Comparison of ENCODE assay signal across 8 cellular contexts in the genomic region with DNA sequence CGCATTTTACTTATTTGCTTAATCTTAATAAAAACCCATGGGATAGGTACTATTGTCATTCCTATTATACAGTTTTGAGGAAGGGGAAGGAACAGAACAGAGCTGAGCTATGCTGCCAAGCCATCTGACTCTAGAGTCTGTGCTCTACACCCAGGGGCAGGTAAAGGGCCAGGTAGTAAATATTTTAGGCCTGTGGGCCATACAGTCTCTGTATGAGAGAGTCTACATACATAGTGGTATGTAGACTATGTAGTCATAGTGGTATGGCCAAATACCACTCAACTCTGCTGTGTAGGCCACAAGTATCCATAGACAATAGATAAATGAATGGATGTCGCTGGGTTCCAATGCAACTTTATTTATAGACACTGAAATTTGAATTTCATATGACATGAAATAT.
"Had no signal": no experiment of that assay in that cellular context is flagged by ENCODE, and none has a peak within 500 bp of the region (broad histone marks: within the 10 kb centered on the region; RNA-seq: fewer than 3 reads in every experiment).

No MANE protein-coding gene starts in this region.

- DNase-seq: GM23248, GOT3, H7, H9, HCEC 1CT, HFFc6 had no signal

- H3K27ac ChIP-seq: GM23248 had no signal

- H3K4me3 ChIP-seq: GM23248, GM23338, HAP-1 had no signal

- H2AFZ ChIP-seq: GM23248, GM23338 had no signal

- H3K9ac ChIP-seq: GM23248 had no signal

- H3K36me3 ChIP-seq: HAP-1 had no signal

- H3K4me2 ChIP-seq: GM23338 had no signal

- H3K9me3 ChIP-seq: HAP-1 had no signal
